1 cellular context compared by ENCODE assay signal in the genomic region with DNA sequence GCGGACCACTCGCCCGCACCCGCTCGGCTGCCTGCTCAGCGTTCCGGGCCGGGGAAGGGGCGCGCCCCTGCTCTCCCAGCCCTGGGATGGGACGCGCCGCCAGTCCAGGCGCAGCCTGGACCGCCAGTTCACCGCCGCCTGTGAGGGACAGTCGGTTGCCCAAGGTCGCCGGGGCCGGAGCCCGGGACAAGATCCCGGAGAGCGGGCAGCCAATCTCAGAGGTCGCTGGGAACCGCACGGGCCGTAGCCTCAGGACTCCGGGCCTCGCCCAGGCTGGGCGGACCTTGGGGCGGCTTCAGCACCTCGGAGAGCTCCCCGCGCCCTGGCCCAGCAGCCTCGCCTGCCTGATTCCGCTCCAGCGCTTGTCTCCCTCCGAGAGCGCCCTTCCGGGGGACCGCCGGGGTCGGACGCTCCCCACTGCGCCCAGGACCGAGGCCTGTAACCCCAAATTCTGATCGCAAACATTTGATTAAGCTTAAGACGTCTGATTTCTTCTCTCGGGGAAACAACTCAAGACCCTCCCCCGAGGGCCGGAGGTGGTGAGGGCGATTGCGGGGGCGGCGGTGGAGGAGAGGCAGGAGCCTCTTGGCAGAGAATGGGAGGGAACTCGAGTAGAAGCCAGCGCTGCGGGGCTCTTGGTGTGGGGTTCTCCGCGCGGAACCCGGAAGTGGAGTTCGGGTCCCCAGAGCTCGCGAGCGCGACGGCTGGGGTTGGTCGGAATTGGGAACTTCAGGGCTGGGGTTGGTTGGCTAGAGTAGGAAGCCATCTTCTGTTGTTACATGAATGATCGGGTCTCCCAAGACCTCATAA.
TF ChIP-seq lines count a peak whose summit lies in the region.

No MANE protein-coding gene starts in this region.

TF ChIP-seq in K562, 482 proteins besides CTCF, POLR2A, EP300 and RAD21 (continues in another document):
- no peak for TF ChIP-seq POLR2AphosphoS2 (IDR thresholded peaks at IDR 0.05; ENCODE audit: low read length)
- peak in 1 of 2 experiments; percentile 87; a peak in 2 of 4 replicates for TF ChIP-seq SRF (CRISPR knock-in tag; IDR thresholded peaks at IDR 0.05)
- no peak for TF ChIP-seq PHF8 (IDR thresholded peaks at IDR 0.05; ENCODE audit: borderline replicate concordance, low read length)
- TF ChIP-seq, protein P1, sequence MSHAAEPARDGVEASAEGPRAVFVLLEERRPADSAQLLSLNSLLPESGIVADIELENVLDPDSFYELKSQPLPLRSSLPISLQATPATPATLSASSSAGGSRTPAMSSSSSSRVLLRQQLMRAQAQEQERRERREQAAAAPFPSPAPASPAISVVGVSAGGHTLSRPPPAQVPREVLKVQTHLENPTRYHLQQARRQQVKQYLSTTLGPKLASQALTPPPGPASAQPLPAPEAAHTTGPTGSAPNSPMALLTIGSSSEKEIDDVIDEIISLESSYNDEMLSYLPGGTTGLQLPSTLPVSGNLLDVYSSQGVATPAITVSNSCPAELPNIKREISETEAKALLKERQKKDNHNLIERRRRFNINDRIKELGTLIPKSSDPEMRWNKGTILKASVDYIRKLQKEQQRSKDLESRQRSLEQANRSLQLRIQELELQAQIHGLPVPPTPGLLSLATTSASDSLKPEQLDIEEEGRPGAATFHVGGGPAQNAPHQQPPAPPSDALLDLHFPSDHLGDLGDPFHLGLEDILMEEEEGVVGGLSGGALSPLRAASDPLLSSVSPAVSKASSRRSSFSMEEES (CRISPR knock-in tag; IDR thresholded peaks at IDR 0.05) = no peak
- peak; percentile 61; the same call in 1 of the 2 replicates for TF ChIP-seq PHF21A (IDR thresholded peaks at IDR 0.05; ENCODE audit: borderline replicate concordance, low read depth)
- TF ChIP-seq FOXP4 (CRISPR knock-in tag; IDR thresholded peaks at IDR 0.05; ENCODE audit: borderline replicate concordance) = peak; percentile 92; the same call in 1 of the 2 replicates
- no peak; the same call in 1 of the 2 replicates for TF ChIP-seq CREB1 (IDR thresholded peaks at IDR 0.05)
- peak; percentile 77 for TF ChIP-seq CREB1 (CRISPR knock-in tag; IDR thresholded peaks at IDR 0.05)
- TF ChIP-seq FOXP1 (CRISPR knock-in tag; IDR thresholded peaks at IDR 0.05) = 0 out of 2 replicates have a peak, but pooled peaks have one; percentile 65
- TF ChIP-seq E2F6 (IDR thresholded peaks at IDR 0.05; ENCODE audit: borderline replicate concordance in 1 of 2, extremely low read depth in 1 of 2, insufficient read depth in 1 of 2, insufficient read length in 1 of 2, low read depth in 1 of 2, low read length in 1 of 2, poor library complexity in 1 of 2, severe bottlenecking in 1 of 2) = peak; percentile 43 to 62
- peak; percentile 44; the same call in 1 of the 2 replicates for TF ChIP-seq SP1 (CRISPR knock-in tag; IDR thresholded peaks at IDR 0.05)
- peak; percentile 80 for TF ChIP-seq NCOA1 (IDR thresholded peaks at IDR 0.05; ENCODE audit: low read depth)
- TF ChIP-seq KAT7 (CRISPR knock-in tag; IDR thresholded peaks at IDR 0.05; ENCODE audit: borderline replicate concordance) = peak; percentile 91; the same call in 1 of the 2 replicates
- TF ChIP-seq CHD2 (IDR thresholded peaks at IDR 0.05; ENCODE audit: low read depth, low read length) = no peak
- peak; percentile 92 to 97 for TF ChIP-seq UBTF (IDR thresholded peaks at IDR 0.05; ENCODE audit: borderline replicate concordance in 1 of 2, low read depth in 2 of 2, low read length in 2 of 2)
- no peak for TF ChIP-seq DACH1 (IDR thresholded peaks at IDR 0.05; ENCODE audit: partially characterized antibody)
- TF ChIP-seq, protein P2, sequence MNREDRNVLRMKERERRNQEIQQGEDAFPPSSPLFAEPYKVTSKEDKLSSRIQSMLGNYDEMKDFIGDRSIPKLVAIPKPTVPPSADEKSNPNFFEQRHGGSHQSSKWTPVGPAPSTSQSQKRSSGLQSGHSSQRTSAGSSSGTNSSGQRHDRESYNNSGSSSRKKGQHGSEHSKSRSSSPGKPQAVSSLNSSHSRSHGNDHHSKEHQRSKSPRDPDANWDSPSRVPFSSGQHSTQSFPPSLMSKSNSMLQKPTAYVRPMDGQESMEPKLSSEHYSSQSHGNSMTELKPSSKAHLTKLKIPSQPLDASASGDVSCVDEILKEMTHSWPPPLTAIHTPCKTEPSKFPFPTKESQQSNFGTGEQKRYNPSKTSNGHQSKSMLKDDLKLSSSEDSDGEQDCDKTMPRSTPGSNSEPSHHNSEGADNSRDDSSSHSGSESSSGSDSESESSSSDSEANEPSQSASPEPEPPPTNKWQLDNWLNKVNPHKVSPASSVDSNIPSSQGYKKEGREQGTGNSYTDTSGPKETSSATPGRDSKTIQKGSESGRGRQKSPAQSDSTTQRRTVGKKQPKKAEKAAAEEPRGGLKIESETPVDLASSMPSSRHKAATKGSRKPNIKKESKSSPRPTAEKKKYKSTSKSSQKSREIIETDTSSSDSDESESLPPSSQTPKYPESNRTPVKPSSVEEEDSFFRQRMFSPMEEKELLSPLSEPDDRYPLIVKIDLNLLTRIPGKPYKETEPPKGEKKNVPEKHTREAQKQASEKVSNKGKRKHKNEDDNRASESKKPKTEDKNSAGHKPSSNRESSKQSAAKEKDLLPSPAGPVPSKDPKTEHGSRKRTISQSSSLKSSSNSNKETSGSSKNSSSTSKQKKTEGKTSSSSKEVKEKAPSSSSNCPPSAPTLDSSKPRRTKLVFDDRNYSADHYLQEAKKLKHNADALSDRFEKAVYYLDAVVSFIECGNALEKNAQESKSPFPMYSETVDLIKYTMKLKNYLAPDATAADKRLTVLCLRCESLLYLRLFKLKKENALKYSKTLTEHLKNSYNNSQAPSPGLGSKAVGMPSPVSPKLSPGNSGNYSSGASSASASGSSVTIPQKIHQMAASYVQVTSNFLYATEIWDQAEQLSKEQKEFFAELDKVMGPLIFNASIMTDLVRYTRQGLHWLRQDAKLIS (CRISPR knock-in tag; IDR thresholded peaks at IDR 0.05) = peak; percentile 98
- TF ChIP-seq, protein P3, sequence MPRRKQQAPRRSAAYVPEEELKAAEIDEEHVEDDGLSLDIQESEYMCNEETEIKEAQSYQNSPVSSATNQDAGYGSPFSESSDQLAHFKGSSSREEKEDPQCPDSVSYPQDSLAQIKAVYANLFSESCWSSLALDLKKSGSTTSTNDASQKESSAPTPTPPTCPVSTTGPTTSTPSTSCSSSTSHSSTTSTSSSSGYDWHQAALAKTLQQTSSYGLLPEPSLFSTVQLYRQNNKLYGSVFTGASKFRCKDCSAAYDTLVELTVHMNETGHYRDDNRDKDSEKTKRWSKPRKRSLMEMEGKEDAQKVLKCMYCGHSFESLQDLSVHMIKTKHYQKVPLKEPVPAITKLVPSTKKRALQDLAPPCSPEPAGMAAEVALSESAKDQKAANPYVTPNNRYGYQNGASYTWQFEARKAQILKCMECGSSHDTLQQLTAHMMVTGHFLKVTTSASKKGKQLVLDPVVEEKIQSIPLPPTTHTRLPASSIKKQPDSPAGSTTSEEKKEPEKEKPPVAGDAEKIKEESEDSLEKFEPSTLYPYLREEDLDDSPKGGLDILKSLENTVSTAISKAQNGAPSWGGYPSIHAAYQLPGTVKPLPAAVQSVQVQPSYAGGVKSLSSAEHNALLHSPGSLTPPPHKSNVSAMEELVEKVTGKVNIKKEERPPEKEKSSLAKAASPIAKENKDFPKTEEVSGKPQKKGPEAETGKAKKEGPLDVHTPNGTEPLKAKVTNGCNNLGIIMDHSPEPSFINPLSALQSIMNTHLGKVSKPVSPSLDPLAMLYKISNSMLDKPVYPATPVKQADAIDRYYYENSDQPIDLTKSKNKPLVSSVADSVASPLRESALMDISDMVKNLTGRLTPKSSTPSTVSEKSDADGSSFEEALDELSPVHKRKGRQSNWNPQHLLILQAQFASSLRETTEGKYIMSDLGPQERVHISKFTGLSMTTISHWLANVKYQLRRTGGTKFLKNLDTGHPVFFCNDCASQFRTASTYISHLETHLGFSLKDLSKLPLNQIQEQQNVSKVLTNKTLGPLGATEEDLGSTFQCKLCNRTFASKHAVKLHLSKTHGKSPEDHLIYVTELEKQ (CRISPR knock-in tag; IDR thresholded peaks at IDR 0.05) = no peak
- no peak for TF ChIP-seq ZNF785 (CRISPR knock-in tag; IDR thresholded peaks at IDR 0.05)
- TF ChIP-seq RCOR1 (IDR thresholded peaks at IDR 0.05; ENCODE audit: borderline replicate concordance in 1 of 2, low read depth in 2 of 2, low read length in 2 of 2) = peak in 1 of 2 experiments; percentile 92; a peak in 2 of 4 replicates
- TF ChIP-seq EHMT2 (IDR thresholded peaks at IDR 0.05) = peak; percentile 99
- 0 out of 2 replicates have a peak, but pooled peaks have one; percentile 18 for TF ChIP-seq ZBTB5 (IDR thresholded peaks at IDR 0.05)
- TF ChIP-seq ZBTB17 (CRISPR knock-in tag; IDR thresholded peaks at IDR 0.05) = peak; percentile 34; the same call in 1 of the 2 replicates
- peak; percentile 44; the same call in 1 of the 2 replicates for TF ChIP-seq ZNF197 (CRISPR knock-in tag; IDR thresholded peaks at IDR 0.05; ENCODE audit: low read depth)
- no peak for TF ChIP-seq FOXJ2 (tag; IDR thresholded peaks at IDR 0.05)
- TF ChIP-seq MECOM (CRISPR knock-in tag; IDR thresholded peaks at IDR 0.05) = no peak
- TF ChIP-seq HCFC1 (IDR thresholded peaks at IDR 0.05; ENCODE audit: low read depth, low read length) = peak; percentile 9; the same call in 1 of the 2 replicates
- TF ChIP-seq, protein P4, sequence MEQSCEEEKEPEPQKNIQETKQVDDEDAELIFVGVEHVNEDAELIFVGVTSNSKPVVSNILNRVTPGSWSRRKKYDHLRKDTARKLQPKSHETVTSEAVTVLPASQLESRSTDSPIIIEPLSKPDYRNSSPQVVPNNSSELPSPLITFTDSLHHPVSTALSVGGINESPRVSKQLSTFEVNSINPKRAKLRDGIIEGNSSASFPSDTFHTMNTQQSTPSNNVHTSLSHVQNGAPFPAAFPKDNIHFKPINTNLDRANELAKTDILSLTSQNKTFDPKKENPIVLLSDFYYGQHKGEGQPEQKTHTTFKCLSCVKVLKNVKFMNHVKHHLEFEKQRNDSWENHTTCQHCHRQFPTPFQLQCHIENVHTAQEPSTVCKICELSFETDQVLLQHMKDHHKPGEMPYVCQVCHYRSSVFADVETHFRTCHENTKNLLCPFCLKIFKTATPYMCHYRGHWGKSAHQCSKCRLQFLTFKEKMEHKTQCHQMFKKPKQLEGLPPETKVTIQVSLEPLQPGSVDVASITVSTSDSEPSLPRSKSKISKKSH (CRISPR knock-in tag; IDR thresholded peaks at IDR 0.05) = no peak
- TF ChIP-seq JUN (IDR thresholded peaks at IDR 0.05; ENCODE audit: borderline replicate concordance, low read depth, low read length) = peak; percentile 9; the same call in 1 of the 2 replicates
- 0 out of 2 replicates have a peak, but pooled peaks have one; percentile 21 for TF ChIP-seq JUN (CRISPR knock-in tag; IDR thresholded peaks at IDR 0.05; ENCODE audit: borderline replicate concordance)
- TF ChIP-seq RFX1 (IDR thresholded peaks at IDR 0.05) = no peak
- peak; percentile 55; the same call in 1 of the 2 replicates for TF ChIP-seq MYC (IDR thresholded peaks at IDR 0.05; ENCODE audit: low read depth, low read length)
- TF ChIP-seq MYC (CRISPR knock-in tag; IDR thresholded peaks at IDR 0.05; ENCODE audit: borderline replicate concordance, low read depth) = no peak
- peak; percentile 97 for TF ChIP-seq SMARCB1 (IDR thresholded peaks at IDR 0.05; ENCODE audit: insufficient read length, low read depth)
- TF ChIP-seq JUNB (CRISPR knock-in tag; conservative IDR thresholded peaks at IDR 0.05) = no peak
